In the genomic region with DNA sequence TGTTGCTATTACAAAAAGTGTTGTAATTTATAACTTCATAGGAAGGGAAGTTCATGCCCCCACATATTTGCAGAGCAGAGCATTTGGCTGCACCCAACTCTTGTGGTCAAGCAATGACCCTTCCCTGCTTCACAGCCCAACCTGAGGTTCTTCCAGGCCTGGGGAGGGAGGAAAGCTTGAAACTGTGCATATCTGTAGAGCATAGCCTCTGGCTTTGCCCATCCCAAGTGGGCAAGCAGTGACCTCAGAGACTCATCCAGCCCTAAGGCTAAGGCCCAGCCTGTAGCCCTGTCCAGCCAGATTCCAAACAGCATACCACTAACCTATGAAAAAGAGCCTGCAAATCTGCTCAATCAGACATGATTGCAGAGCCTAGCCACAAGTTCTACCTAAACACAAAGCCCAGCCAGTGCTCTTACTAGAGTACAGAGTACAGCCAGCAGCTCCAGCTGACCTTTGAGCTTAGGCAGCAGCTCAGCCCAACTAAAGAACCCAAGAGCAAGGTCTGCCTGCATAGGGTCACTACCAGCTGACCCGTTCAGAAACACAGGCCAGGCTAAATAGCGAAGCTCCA, we compare ENCODE assay signal across 1 cellular context.
TF ChIP-seq lines count a peak whose summit lies in the region.

No MANE protein-coding gene starts in this region.

TF ChIP-seq in liver, 16 proteins besides CTCF, POLR2A, EP300 and RAD21 (continued from another document):
- TF ChIP-seq, protein P1, sequence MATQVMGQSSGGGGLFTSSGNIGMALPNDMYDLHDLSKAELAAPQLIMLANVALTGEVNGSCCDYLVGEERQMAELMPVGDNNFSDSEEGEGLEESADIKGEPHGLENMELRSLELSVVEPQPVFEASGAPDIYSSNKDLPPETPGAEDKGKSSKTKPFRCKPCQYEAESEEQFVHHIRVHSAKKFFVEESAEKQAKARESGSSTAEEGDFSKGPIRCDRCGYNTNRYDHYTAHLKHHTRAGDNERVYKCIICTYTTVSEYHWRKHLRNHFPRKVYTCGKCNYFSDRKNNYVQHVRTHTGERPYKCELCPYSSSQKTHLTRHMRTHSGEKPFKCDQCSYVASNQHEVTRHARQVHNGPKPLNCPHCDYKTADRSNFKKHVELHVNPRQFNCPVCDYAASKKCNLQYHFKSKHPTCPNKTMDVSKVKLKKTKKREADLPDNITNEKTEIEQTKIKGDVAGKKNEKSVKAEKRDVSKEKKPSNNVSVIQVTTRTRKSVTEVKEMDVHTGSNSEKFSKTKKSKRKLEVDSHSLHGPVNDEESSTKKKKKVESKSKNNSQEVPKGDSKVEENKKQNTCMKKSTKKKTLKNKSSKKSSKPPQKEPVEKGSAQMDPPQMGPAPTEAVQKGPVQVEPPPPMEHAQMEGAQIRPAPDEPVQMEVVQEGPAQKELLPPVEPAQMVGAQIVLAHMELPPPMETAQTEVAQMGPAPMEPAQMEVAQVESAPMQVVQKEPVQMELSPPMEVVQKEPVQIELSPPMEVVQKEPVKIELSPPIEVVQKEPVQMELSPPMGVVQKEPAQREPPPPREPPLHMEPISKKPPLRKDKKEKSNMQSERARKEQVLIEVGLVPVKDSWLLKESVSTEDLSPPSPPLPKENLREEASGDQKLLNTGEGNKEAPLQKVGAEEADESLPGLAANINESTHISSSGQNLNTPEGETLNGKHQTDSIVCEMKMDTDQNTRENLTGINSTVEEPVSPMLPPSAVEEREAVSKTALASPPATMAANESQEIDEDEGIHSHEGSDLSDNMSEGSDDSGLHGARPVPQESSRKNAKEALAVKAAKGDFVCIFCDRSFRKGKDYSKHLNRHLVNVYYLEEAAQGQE (IDR thresholded peaks at IDR 0.05): peak; percentile 84
- TF ChIP-seq GABPA (IDR thresholded peaks at IDR 0.05 in 1 of 2, conservative IDR thresholded peaks at IDR 0.05 in 1 of 2) (no peak), EGR1 (IDR thresholded peaks at IDR 0.05; ENCODE audit: low read depth in 2 of 2) (no peak), HNF4A (conservative IDR thresholded peaks at IDR 0.05) (peak; percentile 100), HNF4G (IDR thresholded peaks at IDR 0.05) (peak; percentile 100), NR2F2 (IDR thresholded peaks at IDR 0.05) (peak; percentile 98), FOXA1 (IDR thresholded peaks at IDR 0.05) (peak; percentile 67), RXRA (IDR thresholded peaks at IDR 0.05) (peak; percentile 96 to 98), YY1 (IDR thresholded peaks at IDR 0.05) (peak; percentile 78), JUND (IDR thresholded peaks at IDR 0.05) (peak; percentile 69 to 88), SP1 (IDR thresholded peaks at IDR 0.05) (peak; percentile 100), TAF1 (conservative IDR thresholded peaks at IDR 0.05) (no peak)
